Comparison of ENCODE assay signal across 13 cellular contexts in the genomic region with DNA sequence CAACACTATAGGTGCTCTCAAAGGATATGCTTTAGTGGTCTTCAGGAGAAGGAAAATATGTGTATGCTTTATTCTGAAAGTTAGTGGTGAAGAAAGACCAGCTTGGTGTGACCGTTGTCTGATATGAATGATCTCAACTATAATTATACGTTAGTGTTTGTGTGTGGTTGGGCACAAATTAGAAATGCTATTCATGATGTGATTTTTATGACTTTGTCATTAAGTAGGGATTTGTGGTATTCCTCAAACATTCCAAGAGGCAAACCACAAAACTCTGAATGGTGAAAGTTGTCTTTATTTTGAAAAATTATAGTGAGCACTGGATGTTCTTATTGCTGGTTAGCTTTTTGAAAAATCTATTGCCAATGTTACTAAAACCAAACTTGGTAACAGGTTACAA. TPM values are rescaled to one million over a fixed set of nuclear protein-coding genes. Genes with fewer than 3 reads are reported as not detected.
DNase-seq lines count a peak whose midpoint lies in the region; TF ChIP-seq lines count a peak whose summit lies in the region.
"Had no signal": no experiment of that assay in that cellular context is flagged by ENCODE, and none has a peak within 500 bp of the region (broad histone marks: within the 10 kb centered on the region; RNA-seq: fewer than 3 reads in every experiment).

No MANE protein-coding gene starts in this region.

- in situ Hi-C loops in astrocyte of the spinal cord (cut with HindIII; ENCODE audit: low sequenced_read_pairs) (loop anchor here (25.0 kb wide), 2 partner anchors 97 to 103 kb away; partner anchors contain the start of genes F2RL1 and F2RL2), brain microvascular endothelial cell (cut with HindIII; ENCODE audit: low pct_ligation_motif_present, low sequenced_read_pairs) (no loop called here)

- no TSS peak for BruUV-seq in A673 (replicated peaks; lab: Mats Ljungman, UMichigan)

- H3K4me1 ChIP-seq in A673 (ENCODE audit: insufficient read depth, low read length, poor library complexity, severe bottlenecking) = peaks cover 67% of the 10 kb centered on the region

- no peak overlapping the region for H3K4me3 ChIP-seq in A673 (ENCODE audit: low read depth, low read length, poor library complexity, severe bottlenecking)
- no peak overlapping the region for H3K4me3 ChIP-seq in astrocyte of the spinal cord (ENCODE audit: low read depth, low read length)
- H3K4me3 ChIP-seq in kidney epithelial cell (ENCODE audit: low read depth, low read length) = no peak overlapping the region
- H3K4me3 ChIP-seq in brain microvascular endothelial cell (ENCODE audit: low read depth, low read length) = no peak overlapping the region
- H3K4me3 ChIP-seq: lower lobe of right lung had no signal

- DNase-seq in A673 (ENCODE audit: low spot score) = peak; percentile 65
- peak; percentile 50 for DNase-seq in HT1080 (ENCODE audit: low read depth)
- DNase-seq in astrocyte of the spinal cord (ENCODE audit: low read depth, low spot score) = peak; percentile 80
- DNase-seq in kidney epithelial cell (ENCODE audit: low read depth) = peak; percentile 50
- no peak for DNase-seq in SK-N-DZ (ENCODE audit: low spot score)
- no peak for DNase-seq in brain microvascular endothelial cell
- no peak for DNase-seq in DMS 273 treated with DMSO at 0.1 percent for 48 hours (lab: John Stamatoyannopoulos, UW)
- no peak for DNase-seq in DMS 273 (lab: John Stamatoyannopoulos, UW; ENCODE audit: unreplicated experiment)
- DNase-seq: activated naive CD4-positive, alpha-beta T cell treated with anti-CD3 and anti-CD28 coated beads for 36 hours; cerebellar nuclear complex; COR-L47; lower lobe of right lung; NCI-H2171 treated with DMSO at 0.1 percent for 48 hours had no signal

- no peaks in the 10 kb centered on the region for H3K9me3 ChIP-seq in A673 (ENCODE audit: low read depth, low read length, poor library complexity, severe bottlenecking)
- H3K9me3 ChIP-seq: lower lobe of right lung had no signal

- no peak for TF ChIP-seq CTCF in A673 (conservative IDR thresholded peaks at IDR 0.05; ENCODE audit: low read depth, low read length)
- TF ChIP-seq CTCF in astrocyte of the spinal cord (IDR thresholded peaks at IDR 0.05; ENCODE audit: low read depth, low read length) = no peak
- no peak for TF ChIP-seq CTCF in kidney epithelial cell (IDR thresholded peaks at IDR 0.05; ENCODE audit: insufficient read depth, low read length, poor library complexity, severe bottlenecking)
- TF ChIP-seq CTCF in brain microvascular endothelial cell (IDR thresholded peaks at IDR 0.05; ENCODE audit: low read depth, low read length, missing control alignments) = no peak

- no peaks in the 10 kb centered on the region for H3K36me3 ChIP-seq in A673 (ENCODE audit: insufficient read depth, low read length, poor library complexity, severe bottlenecking)
- no peaks in the 10 kb centered on the region for H3K36me3 ChIP-seq in kidney epithelial cell (ENCODE audit: control insufficient read depth, insufficient read depth, low read length)
- no peaks in the 10 kb centered on the region for H3K36me3 ChIP-seq in brain microvascular endothelial cell (replicated peaks)
- H3K36me3 ChIP-seq: lower lobe of right lung had no signal

- POLR2A ChIA-PET in A673 (lab: Charles Lee; ENCODE audit: low non-redundant PET) = no interaction called here

- H3K27ac ChIP-seq in A673 (ENCODE audit: low read depth, low read length, poor library complexity, severe bottlenecking) (peak overlapping the region; percentile 63), brain microvascular endothelial cell (no peak overlapping the region)
- H3K27ac ChIP-seq: lower lobe of right lung had no signal

- H3K27me3 ChIP-seq in A673 (replicated peaks; ENCODE audit: insufficient read depth, low read depth, low read length, poor library complexity) (no peaks in the 10 kb centered on the region), kidney epithelial cell (ENCODE audit: control insufficient read depth, insufficient read depth, low read length) (no peaks in the 10 kb centered on the region), brain microvascular endothelial cell (replicated peaks) (no peaks in the 10 kb centered on the region)

- intact Hi-C loops in A673 (cut with micrococcal nuclease; ENCODE audit: unreplicated experiment) = loop anchor here (10.0 kb wide), 1 partner anchor 65 kb away; no protein-coding TSS in a partner anchor

- CTCF ChIA-PET in A673 (lab: Charles Lee) = no interaction called here

RNA-seq across cellular contexts. Expression of gene F2R, which starts 6.2 kb away (rescaled TPM):
- total RNA-seq in A673 (2021) = 83.3 and 92.1 TPM in 2 replicates
- 13.2 and 18.6 TPM in 2 replicates for total RNA-seq in HT1080 (2014; rRNA removed; shearing (Covaris generic))
- 18.7 and 26.2 TPM in 2 replicates for polyA plus RNA-seq in HT1080 (2015; cell fraction: cytosol; rRNA removed)
- polyA plus RNA-seq in HT1080 (2015; cell fraction: nucleus; rRNA removed) = 22.1 and 23.9 TPM in 2 replicates
- total RNA-seq in kidney epithelial cell = 105 and 111 TPM in 2 replicates
- polyA plus RNA-seq in SK-N-DZ (2014; cell fraction: cytosol; rRNA removed) = 45.8 and 48.8 TPM in 2 replicates
- 8.7 and 9.3 TPM in 2 replicates for polyA plus RNA-seq in SK-N-DZ (2014; cell fraction: nucleus; rRNA removed)

Comparison
In these comparisons a context has a peak if more than half of its experiments do, and no peak if none do; other contexts are left out.
1. DNase-seq: peak in A673 (single experiment), HT1080 (single experiment), astrocyte of the spinal cord (single experiment) and kidney epithelial cell (single experiment); none in SK-N-DZ (single experiment), brain microvascular endothelial cell (single experiment), DMS 273 treated with DMSO at 0.1 percent for 48 hours (single experiment) and DMS 273 (single experiment).